Comparison of ENCODE assay signal across 16 cellular contexts in genomic region chr15:36737430-36737891, GRCh38.
DNase-seq lines count a peak whose midpoint lies in the region; ATAC-seq, FAIRE-seq and TF ChIP-seq lines count a peak whose summit lies in the region.
"Had no signal": no experiment of that assay in that cellular context is flagged by ENCODE, and none has a peak within 500 bp of the region (broad histone marks: within the 10 kb centered on the region; RNA-seq: fewer than 3 reads in every experiment).

No MANE protein-coding gene starts in this region.

- peaks cover 6% of the 10 kb centered on the region for H3K4me1 Mint-ChIP-seq in astrocyte (ENCODE audit: low read depth, unreplicated experiment)
- H3K4me1 Mint-ChIP-seq: activated T-helper 17 cell treated with anti-CD3 and anti-CD28 coated beads, Interleukin-2, amount 50 U/mL, for 72 hours; stimulated activated naive CD8-positive, alpha-beta T cell treated with anti-CD3 and anti-CD28 coated beads, Interleukin-15, amount 100 ng/mL, for 72 hours had no signal

- H3K23ac ChIP-seq in mesendoderm (ENCODE audit: low read length): no peak overlapping the region

- H3K27me3 ChIP-seq in astrocyte (ENCODE audit: insufficient read depth, low read length) (no peaks in the 10 kb centered on the region), mesendoderm (ENCODE audit: insufficient read depth, low read length, poor library complexity) (no peaks in the 10 kb centered on the region)
- H3K27me3 ChIP-seq: BLaER1 treated with 17β-estradiol and CSF1 and Interleukin-3, amounts not matched to agents 10 nM and 100 nM had no signal

- TF ChIP-seq CTCF in astrocyte (IDR thresholded peaks at IDR 0.05; ENCODE audit: insufficient read depth, low read depth, low read length): no peak

- DNase-seq in AG20443 (ENCODE audit: low spot score): peak; percentile 10
- peak; percentile 76 for DNase-seq in astrocyte (ENCODE audit: low read depth)
- peak; percentile 4 for DNase-seq in glomerular visceral epithelial cell (ENCODE audit: extremely low spot score)
- DNase-seq in LoVo (ENCODE audit: low spot score): no peak
- no peak for DNase-seq in NCI-H510A treated with DMSO at 0.1 percent for 48 hours (lab: John Stamatoyannopoulos, UW)
- no peak for DNase-seq in mesendoderm
- DNase-seq: activated CD4-positive, alpha-beta T cell treated with anti-CD3 and anti-CD28 coated beads for 4 hours; caudate nucleus; NCI-H2171 treated with DMSO at 0.1 percent for 48 hours; retina; stimulated activated naive CD8-positive, alpha-beta T cell treated with anti-CD3 and anti-CD28 coated beads, Interleukin-15, amount 100 ng/mL, for 72 hours had no signal

- no peak overlapping the region for H3K4ac ChIP-seq in mesendoderm (ENCODE audit: low read depth, low read length)

- WGBS in mesendoderm (ENCODE audit: extremely low coverage, insufficient coverage, low lambda C conversion rate): no CpG with 5 or more reads among the region's 1 CpG

- no peak overlapping the region for H4K8ac ChIP-seq in mesendoderm (ENCODE audit: low read depth, low read length)

- H3K27ac ChIP-seq in astrocyte (ENCODE audit: low read depth, low read length): no peak overlapping the region
- no peak overlapping the region for H3K27ac ChIP-seq in mesendoderm (ENCODE audit: low read depth, low read length)
- H3K27ac ChIP-seq: BLaER1 treated with 17β-estradiol and CSF1 and Interleukin-3, amounts not matched to agents 10 nM and 100 nM had no signal

- no peak overlapping the region for H3K56ac ChIP-seq in mesendoderm (ENCODE audit: low read length)

- no peaks in the 10 kb centered on the region for H3K79me2 ChIP-seq in astrocyte (ENCODE audit: insufficient read depth, low read length)
- no peaks in the 10 kb centered on the region for H3K79me2 ChIP-seq in mesendoderm (ENCODE audit: control insufficient read depth, insufficient read depth, low read length)

- H3K18ac ChIP-seq in mesendoderm (ENCODE audit: low read length): no peak overlapping the region

- no peaks in the 10 kb centered on the region for H4K20me1 ChIP-seq in astrocyte (ENCODE audit: insufficient read depth, low read length)
- H4K20me1 ChIP-seq: BLaER1 treated with 17β-estradiol and CSF1 and Interleukin-3, amounts not matched to agents 10 nM and 100 nM had no signal

- no peak overlapping the region for H3K27ac Mint-ChIP-seq in astrocyte (ENCODE audit: unreplicated experiment)
- H3K27ac Mint-ChIP-seq: activated T-helper 17 cell treated with anti-CD3 and anti-CD28 coated beads, Interleukin-2, amount 50 U/mL, for 72 hours; stimulated activated naive CD8-positive, alpha-beta T cell treated with anti-CD3 and anti-CD28 coated beads, Interleukin-15, amount 100 ng/mL, for 72 hours had no signal

- H3K9me3 Mint-ChIP-seq in astrocyte (ENCODE audit: unreplicated experiment): no peaks in the 10 kb centered on the region
- H3K9me3 Mint-ChIP-seq: activated T-helper 17 cell treated with anti-CD3 and anti-CD28 coated beads, Interleukin-2, amount 50 U/mL, for 72 hours; stimulated activated naive CD8-positive, alpha-beta T cell treated with anti-CD3 and anti-CD28 coated beads, Interleukin-15, amount 100 ng/mL, for 72 hours had no signal

- peak; percentile 39 for FAIRE-seq in astrocyte (lab: Jason Lieb, UNC)

- no peak overlapping the region for H2AK5ac ChIP-seq in mesendoderm (ENCODE audit: low read length)

- H4K5ac ChIP-seq in mesendoderm (ENCODE audit: low read length): no peak overlapping the region

- H3K36me3 Mint-ChIP-seq in astrocyte (ENCODE audit: low read depth, unreplicated experiment): no peaks in the 10 kb centered on the region

- no peak overlapping the region for H3K4me3 Mint-ChIP-seq in astrocyte (ENCODE audit: unreplicated experiment)
- H3K4me3 Mint-ChIP-seq: activated T-helper 17 cell treated with anti-CD3 and anti-CD28 coated beads, Interleukin-2, amount 50 U/mL, for 72 hours; stimulated activated naive CD8-positive, alpha-beta T cell treated with anti-CD3 and anti-CD28 coated beads, Interleukin-15, amount 100 ng/mL, for 72 hours had no signal

- H3K9me3 ChIP-seq in astrocyte (ENCODE audit: insufficient read depth, low read depth, low read length): no peaks in the 10 kb centered on the region
- H3K9me3 ChIP-seq: BLaER1 treated with 17β-estradiol and CSF1 and Interleukin-3, amounts not matched to agents 10 nM and 100 nM had no signal

- H3K4me2 ChIP-seq in astrocyte (ENCODE audit: low read length) (peak overlapping the region; percentile 5), mesendoderm (ENCODE audit: low read length) (no peak overlapping the region)
- H3K4me2 ChIP-seq: BLaER1 treated with 17β-estradiol and CSF1 and Interleukin-3, amounts not matched to agents 10 nM and 100 nM had no signal

- H3K79me1 ChIP-seq in mesendoderm (ENCODE audit: low read length): no peaks in the 10 kb centered on the region

- H2BK120ac ChIP-seq in mesendoderm (ENCODE audit: low read depth, low read length): no peak overlapping the region

- no peak overlapping the region for H2BK15ac ChIP-seq in mesendoderm (replicated peaks; ENCODE audit: low read depth)

- ATAC-seq in HG02943 (IDR thresholded peaks at IDR 0.05; ENCODE audit: low read depth, unreplicated experiment): peak; percentile 59
- ATAC-seq in GM21717 (IDR thresholded peaks at IDR 0.05; ENCODE audit: unreplicated experiment): no peak
- ATAC-seq: activated T-helper 17 cell treated with anti-CD3 and anti-CD28 coated beads, Interleukin-2, amount 50 U/mL, for 72 hours; esophagus mucosa; stimulated activated naive CD8-positive, alpha-beta T cell treated with anti-CD3 and anti-CD28 coated beads, Interleukin-15, amount 100 ng/mL, for 72 hours had no signal

- no peak overlapping the region for H2BK5ac ChIP-seq in mesendoderm (ENCODE audit: low read length)

- H3K9ac ChIP-seq in astrocyte (ENCODE audit: low read length) (no peak overlapping the region), mesendoderm (ENCODE audit: low read length) (no peak overlapping the region)
- H3K9ac ChIP-seq: BLaER1 treated with 17β-estradiol and CSF1 and Interleukin-3, amounts not matched to agents 10 nM and 100 nM had no signal

- H3K4me1 ChIP-seq in astrocyte (ENCODE audit: insufficient read depth, low read length) (peaks cover 7% of the 10 kb centered on the region), mesendoderm (ENCODE audit: control insufficient read depth, low read depth, low read length) (no peaks in the 10 kb centered on the region)
- H3K4me1 ChIP-seq: BLaER1 treated with 17β-estradiol and CSF1 and Interleukin-3, amounts not matched to agents 10 nM and 100 nM had no signal

- H3K27me3 Mint-ChIP-seq in astrocyte (ENCODE audit: low read depth, unreplicated experiment): no peaks in the 10 kb centered on the region
- H3K27me3 Mint-ChIP-seq: activated T-helper 17 cell treated with anti-CD3 and anti-CD28 coated beads, Interleukin-2, amount 50 U/mL, for 72 hours; stimulated activated naive CD8-positive, alpha-beta T cell treated with anti-CD3 and anti-CD28 coated beads, Interleukin-15, amount 100 ng/mL, for 72 hours had no signal

- H3K36me3 ChIP-seq in astrocyte (ENCODE audit: insufficient read depth, low read length) (no peaks in the 10 kb centered on the region), mesendoderm (ENCODE audit: control insufficient read depth, insufficient read depth, low read length) (no peaks in the 10 kb centered on the region)
- H3K36me3 ChIP-seq: BLaER1 treated with 17β-estradiol and CSF1 and Interleukin-3, amounts not matched to agents 10 nM and 100 nM had no signal

- no peak overlapping the region for H2AFZ ChIP-seq in astrocyte (ENCODE audit: low read depth, low read length)

- no peak overlapping the region for H3K4me3 ChIP-seq in astrocyte (ENCODE audit: insufficient read depth, low read depth, low read length)
- no peak overlapping the region for H3K4me3 ChIP-seq in mesendoderm (ENCODE audit: low read length)
- H3K4me3 ChIP-seq: BLaER1 treated with 17β-estradiol and CSF1 and Interleukin-3, amounts not matched to agents 10 nM and 100 nM had no signal

Comparison
In these comparisons a context has a peak if more than half of its experiments do, and no peak if none do; other contexts are left out.
1. DNase-seq: peak in AG20443 (single experiment), astrocyte (single experiment) and glomerular visceral epithelial cell (single experiment); none in LoVo (single experiment), NCI-H510A treated with DMSO at 0.1 percent for 48 hours (single experiment) and mesendoderm (single experiment).